Comparison of ENCODE assay signal across 18 cellular contexts in the genomic region with DNA sequence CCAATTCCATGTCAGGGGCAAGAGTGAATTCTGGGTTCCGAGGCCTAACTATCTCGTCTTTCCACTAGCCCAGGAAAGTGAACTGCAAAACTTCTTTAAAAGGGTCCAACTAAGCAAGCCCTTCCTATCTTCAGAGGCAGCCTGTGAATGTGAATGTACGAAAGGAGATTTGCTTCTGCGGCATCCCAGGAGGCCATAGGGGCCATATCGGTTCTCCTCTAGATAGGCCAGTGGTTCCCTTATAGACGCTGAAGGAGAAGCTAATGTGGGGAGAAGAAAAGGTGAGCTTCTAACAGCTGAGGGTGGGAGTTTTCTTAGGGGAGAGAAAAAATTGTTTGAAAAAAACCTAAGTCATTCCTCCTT.
"Had no signal": no experiment of that assay in that cellular context is flagged by ENCODE, and none has a peak within 500 bp of the region (broad histone marks: within the 10 kb centered on the region; RNA-seq: fewer than 3 reads in every experiment).

No MANE protein-coding gene starts in this region.

- DNase-seq: cortex of kidney; dorsolateral prefrontal cortex; effector CD8-positive, alpha-beta T cell; heart left ventricle; hippocampal formation; left ventricle myocardium superior; mesendoderm; naive thymus-derived CD4-positive, alpha-beta T cell; nephron progenitor cell; stimulated activated CD4-positive, alpha-beta T cell treated with anti-CD3 and anti-CD28 coated beads, Interleukin-2, amount 100 ng/mL, for 24 hours; stimulated activated naive CD4-positive, alpha-beta T cell treated with Interleukin-2 at 50 U/mL for 16 hours; trophoblast cell had no signal

- H2AFZ ChIP-seq: parathyroid adenoma had no signal

- H3K4me1 ChIP-seq: heart left ventricle, parathyroid adenoma, prostate gland had no signal

- H3K4me3 Mint-ChIP-seq: naive thymus-derived CD4-positive, alpha-beta T cell; nephron progenitor cell had no signal

- H3K9me3 ChIP-seq: prostate gland had no signal

- H3K9ac ChIP-seq: parathyroid adenoma had no signal

- H3K79me2 ChIP-seq: parathyroid adenoma had no signal

- H3K36me3 ChIP-seq: heart left ventricle, prostate gland, spleen had no signal

- H3K4me3 ChIP-seq: heart left ventricle, lung, prostate gland had no signal

- H3K27ac ChIP-seq: dorsolateral prefrontal cortex, heart left ventricle, parathyroid adenoma, prostate gland had no signal

- ATAC-seq: heart left ventricle; left colon; left ventricle myocardium superior; naive thymus-derived CD4-positive, alpha-beta T cell; sciatic nerve had no signal

- H3K27ac Mint-ChIP-seq: naive thymus-derived CD4-positive, alpha-beta T cell; nephron progenitor cell had no signal
